ENCODE assay signal across 9 cellular contexts in genomic region chrX:40083979-40084359, GRCh38. TPM values are rescaled to one million over a fixed set of nuclear protein-coding genes. Genes with fewer than 3 reads are reported as not detected.
DNase-seq lines count a peak whose midpoint lies in the region; ATAC-seq and TF ChIP-seq lines count a peak whose summit lies in the region.
"Had no signal": no experiment of that assay in that cellular context is flagged by ENCODE, and none has a peak within 500 bp of the region (broad histone marks: within the 10 kb centered on the region; RNA-seq: fewer than 3 reads in every experiment).

No MANE protein-coding gene starts in this region.

- H3K27ac ChIP-seq in cardiac muscle cell = no peak overlapping the region
- peak overlapping the region in 1 of 2 donors; percentile 24 for H3K27ac ChIP-seq in right atrium auricular region
- no peak overlapping the region for H3K27ac ChIP-seq in mucosa of rectum (ENCODE audit: low read depth in 2 of 2, low read length in 2 of 2)
- no peak overlapping the region for H3K27ac ChIP-seq in urinary bladder (ENCODE audit: low read depth)

- H3K4me3 ChIP-seq in cardiac muscle cell (peak overlapping the region; percentile 26), right atrium auricular region (peak overlapping the region in 1 of 2 donors; percentile 47), mucosa of rectum (ENCODE audit: low read length in 2 of 2) (peak overlapping the region; percentile 44 to 55), urinary bladder (ENCODE audit: low read depth, low read length) (peak overlapping the region; percentile 37)

- H3K36me3 ChIP-seq in cardiac muscle cell (no peaks in the 10 kb centered on the region), right atrium auricular region (no peaks in the 10 kb centered on the region), mucosa of rectum (ENCODE audit: control insufficient read depth in 2 of 2, insufficient read depth in 2 of 2, low read length in 2 of 2) (no peaks in the 10 kb centered on the region), urinary bladder (ENCODE audit: insufficient read depth) (no peaks in the 10 kb centered on the region)

- peaks cover 36% of the 10 kb centered on the region for H3K4me1 Mint-ChIP-seq in central memory CD8-positive, alpha-beta T cell

- H3K27ac Mint-ChIP-seq in central memory CD8-positive, alpha-beta T cell (ENCODE audit: low read depth) = no peak overlapping the region

- no peaks in the 10 kb centered on the region for H3K27me3 Mint-ChIP-seq in central memory CD8-positive, alpha-beta T cell

- peaks cover 3% of the 10 kb centered on the region for H3K36me3 Mint-ChIP-seq in central memory CD8-positive, alpha-beta T cell (ENCODE audit: insufficient read depth)

- H3K27me3 ChIP-seq in cardiac muscle cell = peaks cover 52% of the 10 kb centered on the region
- no peaks in the 10 kb centered on the region for H3K27me3 ChIP-seq in right atrium auricular region
- peaks cover 5 to 14% of the 10 kb centered on the region in 2 donors for H3K27me3 ChIP-seq in mucosa of rectum (ENCODE audit: control insufficient read depth in 2 of 2, insufficient read depth in 2 of 2, low read length in 2 of 2)

- no peak for ATAC-seq in central memory CD8-positive, alpha-beta T cell (replicated peaks; ENCODE audit: extremely low read depth, poor library complexity, severe bottlenecking)
- ATAC-seq in GM21423 (IDR thresholded peaks at IDR 0.05; ENCODE audit: unreplicated experiment) = no peak

- peak overlapping the region; percentile 67 for H3K4me3 Mint-ChIP-seq in central memory CD8-positive, alpha-beta T cell

- WGBS in urinary bladder = 39% methylated on average over 26 of the region's 26 CpGs

- peak overlapping the region in 1 of 2 donors; percentile 42 for H3K9ac ChIP-seq in mucosa of rectum (ENCODE audit: low read depth in 1 of 2, low read length in 2 of 2)

- DNase-seq in cardiac muscle cell (ENCODE audit: low read depth in 1 of 2, low spot score in 1 of 2) = no peak
- no peak for DNase-seq in right atrium auricular region (ENCODE audit: low spot score)
- DNase-seq in central memory CD8-positive, alpha-beta T cell (ENCODE audit: low spot score in 2 of 2) = no peak
- DNase-seq in cerebellum (ENCODE audit: low spot score) = no peak
- DNase-seq in DMS79 (lab: John Stamatoyannopoulos, UW) = no peak
- DNase-seq: DMS79 treated with DMSO at 0.1 percent for 48 hours had no signal

- H3K9me3 ChIP-seq in cardiac muscle cell (ENCODE audit: low read depth) (no peaks in the 10 kb centered on the region), right atrium auricular region (no peaks in the 10 kb centered on the region), mucosa of rectum (ENCODE audit: control insufficient read depth in 2 of 2, low read length in 2 of 2) (no peaks in the 10 kb centered on the region)

- no peak for TF ChIP-seq CTCF in cardiac muscle cell (IDR thresholded peaks at IDR 0.05; ENCODE audit: low read depth, low read length)
- TF ChIP-seq CTCF in right atrium auricular region (IDR thresholded peaks at IDR 0.05) = no peak

- no peaks in the 10 kb centered on the region for H3K9me3 Mint-ChIP-seq in central memory CD8-positive, alpha-beta T cell

- peaks cover 51% of the 10 kb centered on the region for H3K4me1 ChIP-seq in cardiac muscle cell (ENCODE audit: low read depth)
- H3K4me1 ChIP-seq in right atrium auricular region = peaks cover 0 to 49% of the 10 kb centered on the region in 2 donors
- H3K4me1 ChIP-seq in mucosa of rectum (ENCODE audit: control insufficient read depth in 2 of 2, insufficient read depth in 2 of 2, low read length in 2 of 2) = peaks cover 16 to 32% of the 10 kb centered on the region in 2 donors
- H3K4me1 ChIP-seq in urinary bladder (ENCODE audit: insufficient read depth) = peaks cover 5% of the 10 kb centered on the region

RNA-seq across cellular contexts. Expression of gene BCOR, which starts 13.8 kb away (rescaled TPM):
- total RNA-seq in cardiac muscle cell (56.3 and 90.5 TPM in 2 replicates), right atrium auricular region (10 to 100 TPM; 24.3 to 37.1 TPM), urinary bladder (26.5 TPM), cerebellum (23.5 TPM)
- polyA plus RNA-seq in cardiac muscle cell (30.0 and 43.1 TPM in 2 replicates), urinary bladder (20.8 TPM)
